ENCODE assay signal across 1 cellular context in genomic region chr11:118263109-118263508, GRCh38.
TF ChIP-seq lines count a peak whose summit lies in the region.

No MANE protein-coding gene starts in this region.

TF ChIP-seq in H1, 55 proteins besides CTCF, POLR2A, EP300 and RAD21:
- no peak for TF ChIP-seq E2F6 (IDR thresholded peaks at IDR 0.05)
